8 cellular contexts compared by ENCODE assay signal in genomic region chr9:116737137-116737546, GRCh38. TPM values are rescaled to one million over a fixed set of nuclear protein-coding genes. Genes with fewer than 3 reads are reported as not detected.
DNase-seq lines count a peak whose midpoint lies in the region; ATAC-seq and TF ChIP-seq lines count a peak whose summit lies in the region.

No MANE protein-coding gene starts in this region.

- H3K27me3 ChIP-seq in CD4-positive, CD25-positive, alpha-beta regulatory T cell (ENCODE audit: control insufficient read depth, insufficient read depth, low read length), result no peaks in the 10 kb centered on the region
- peaks cover 7% of the 10 kb centered on the region; the same call in 1 of the 2 replicates for H3K27me3 ChIP-seq in OCI-LY3 (ENCODE audit: low read depth, low read length)
- H3K27me3 ChIP-seq in neural progenitor cell, result no peaks in the 10 kb centered on the region
- H3K27me3 ChIP-seq in tibial artery, result no peaks in the 10 kb centered on the region

- H4K20me1 ChIP-seq in OCI-LY3 (ENCODE audit: insufficient read depth, low read length), result no peaks in the 10 kb centered on the region
- no peaks in the 10 kb centered on the region for H4K20me1 ChIP-seq in neural progenitor cell (ENCODE audit: low read depth)

- TF ChIP-seq EP300 in Ishikawa (IDR thresholded peaks at IDR 0.05; ENCODE audit: borderline replicate concordance), result no peak; the same call in 1 of the 2 replicates

- intact Hi-C loops in tibial artery (cut with DNase I; ENCODE audit: low total_unique reads), result no loop called here

- H3K9ac ChIP-seq in OCI-LY3 (ENCODE audit: low read length), result no peak overlapping the region
- no peak overlapping the region for H3K9ac ChIP-seq in neural progenitor cell

- no peak overlapping the region for H2AFZ ChIP-seq in OCI-LY3 (ENCODE audit: low read depth, low read length)
- no peak overlapping the region for H2AFZ ChIP-seq in neural progenitor cell (replicated peaks)

- H3K4me2 ChIP-seq in OCI-LY3 (ENCODE audit: low read length) (peak overlapping the region; percentile 19), neural progenitor cell (no peak overlapping the region)

- ATAC-seq in CD4-positive, CD25-positive, alpha-beta regulatory T cell (ENCODE audit: low read depth in 2 of 2), result no peak
- peak; percentile 66 for ATAC-seq in GM19455 (IDR thresholded peaks at IDR 0.05; ENCODE audit: unreplicated experiment)

- H3F3A ChIP-seq in neural progenitor cell (ENCODE audit: low read depth), result no peaks in the 10 kb centered on the region

- no peaks in the 10 kb centered on the region for H3K9me3 ChIP-seq in CD4-positive, CD25-positive, alpha-beta regulatory T cell (ENCODE audit: control insufficient read depth in 2 of 2, low read length in 2 of 2)
- H3K9me3 ChIP-seq in OCI-LY3 (ENCODE audit: insufficient read depth, low read length) (no peaks in the 10 kb centered on the region), neural progenitor cell (ENCODE audit: low read depth) (no peaks in the 10 kb centered on the region), tibial artery (no peaks in the 10 kb centered on the region)

- no peak overlapping the region for H3K27ac Mint-ChIP-seq in CD4-positive, CD25-positive, alpha-beta regulatory T cell
- H3K27ac Mint-ChIP-seq in neural progenitor cell, result no peak overlapping the region

- H3K27me3 Mint-ChIP-seq in CD4-positive, CD25-positive, alpha-beta regulatory T cell, result peaks cover 2% of the 10 kb centered on the region
- H3K27me3 Mint-ChIP-seq in neural progenitor cell (ENCODE audit: insufficient read depth, low read depth), result peaks cover 5% of the 10 kb centered on the region

- no peaks in the 10 kb centered on the region for H3K9me3 Mint-ChIP-seq in CD4-positive, CD25-positive, alpha-beta regulatory T cell
- no peaks in the 10 kb centered on the region for H3K9me3 Mint-ChIP-seq in neural progenitor cell

- H3K36me3 Mint-ChIP-seq in CD4-positive, CD25-positive, alpha-beta regulatory T cell, result no peaks in the 10 kb centered on the region
- no peaks in the 10 kb centered on the region for H3K36me3 Mint-ChIP-seq in neural progenitor cell

- H3K36me3 ChIP-seq in CD4-positive, CD25-positive, alpha-beta regulatory T cell (ENCODE audit: control insufficient read depth, insufficient read depth, low read length), result no peaks in the 10 kb centered on the region
- H3K36me3 ChIP-seq in OCI-LY3 (replicated peaks; ENCODE audit: low read depth, low read length) (no peaks in the 10 kb centered on the region), neural progenitor cell (no peaks in the 10 kb centered on the region), tibial artery (no peaks in the 10 kb centered on the region)

- peak; percentile 94 for TF ChIP-seq RAD21 in Ishikawa (IDR thresholded peaks at IDR 0.05; ENCODE audit: low read depth)

- H3K4me1 ChIP-seq in CD4-positive, CD25-positive, alpha-beta regulatory T cell (ENCODE audit: control insufficient read depth, insufficient read depth, low read length, poor library complexity, severe bottlenecking), result no peaks in the 10 kb centered on the region
- H3K4me1 ChIP-seq in OCI-LY3 (ENCODE audit: low read length), result peaks cover 3% of the 10 kb centered on the region; the same call in 1 of the 2 replicates
- H3K4me1 ChIP-seq in neural progenitor cell, result no peaks in the 10 kb centered on the region
- H3K4me1 ChIP-seq in tibial artery, result peaks cover 0 to 5% (median 2%) of the 10 kb centered on the region in 4 donors

- H3K79me2 ChIP-seq in OCI-LY3 (ENCODE audit: low read length) (no peaks in the 10 kb centered on the region), neural progenitor cell (ENCODE audit: low read depth) (no peaks in the 10 kb centered on the region)

- no peak overlapping the region for H3K4me3 ChIP-seq in CD4-positive, CD25-positive, alpha-beta regulatory T cell (ENCODE audit: low read depth, low read length)
- H3K4me3 ChIP-seq in OCI-LY3 (ENCODE audit: low read length) (no peak overlapping the region), fibroblast of pulmonary artery (replicated peaks; ENCODE audit: low read depth, low read length) (no peak overlapping the region), neural progenitor cell (no peak overlapping the region), tibial artery (no peak overlapping the region)

- TF ChIP-seq CTCF in OCI-LY3 (IDR thresholded peaks at IDR 0.05; ENCODE audit: low read depth, low read length), result peak; percentile 89
- TF ChIP-seq CTCF in fibroblast of pulmonary artery (IDR thresholded peaks at IDR 0.05; ENCODE audit: low read length, missing control alignments), result peak; percentile 97
- TF ChIP-seq CTCF in neural progenitor cell (IDR thresholded peaks at IDR 0.05), result peak; percentile 92
- TF ChIP-seq CTCF in tibial artery (IDR thresholded peaks at IDR 0.05), result peak; percentile 60 to 80

- DNase-seq in CD4-positive, CD25-positive, alpha-beta regulatory T cell, result peak; percentile 13 to 54 (median 28)
- DNase-seq in activated T-cell treated with anti-CD3 and anti-CD28 coated beads for 4 hours (peak; percentile 6), fibroblast of pulmonary artery (ENCODE audit: low read depth) (peak; percentile 75), neural progenitor cell (ENCODE audit: low spot score) (peak; percentile 95), tibial artery (peak; percentile 65 to 77)

- peaks cover 0 to 6% (median 2%) of the 10 kb centered on the region in 4 donors for H3K4me1 Mint-ChIP-seq in CD4-positive, CD25-positive, alpha-beta regulatory T cell
- no peaks in the 10 kb centered on the region for H3K4me1 Mint-ChIP-seq in neural progenitor cell

- no peak overlapping the region for H3K4me3 Mint-ChIP-seq in CD4-positive, CD25-positive, alpha-beta regulatory T cell
- no peak overlapping the region for H3K4me3 Mint-ChIP-seq in neural progenitor cell

- H3K27ac ChIP-seq in CD4-positive, CD25-positive, alpha-beta regulatory T cell (ENCODE audit: insufficient read depth, low read length, poor library complexity, severe bottlenecking), result no peak overlapping the region
- H3K27ac ChIP-seq in OCI-LY3 (ENCODE audit: low read length) (no peak overlapping the region), neural progenitor cell (no peak overlapping the region), tibial artery (no peak overlapping the region)

TF ChIP-seq in Ishikawa, 13 proteins besides CTCF, POLR2A, EP300 and RAD21:
- TF ChIP-seq TAF1 (IDR thresholded peaks at IDR 0.05; ENCODE audit: low read depth) (no peak), USF1 (IDR thresholded peaks at IDR 0.05) (no peak), TCF12 (IDR thresholded peaks at IDR 0.05; ENCODE audit: low read depth) (no peak), CEBPB (IDR thresholded peaks at IDR 0.05) (no peak), ZBTB7A (IDR thresholded peaks at IDR 0.05; ENCODE audit: low read depth) (no peak)

RNA-seq across cellular contexts. Expression of gene TRIM32, which starts 50.0 kb away (rescaled TPM):
- 19.9 TPM for total RNA-seq in CD4-positive, CD25-positive, alpha-beta regulatory T cell
- 10 to 100 TPM; 24.1 to 37.5 (median 35.2) TPM for polyA plus RNA-seq in CD4-positive, CD25-positive, alpha-beta regulatory T cell
- 16.3 and 18.5 TPM in 2 replicates for total RNA-seq in neural progenitor cell (ENCODE audit: low replicate concordance)

Comparison
In these comparisons a context has a peak if more than half of its experiments do, and no peak if none do; other contexts are left out.
1. DNase-seq: peak in every context shown above with its lines; median percentile 95 in neural progenitor cell; 75 in fibroblast of pulmonary artery; 71 in tibial artery; 28 in CD4-positive, CD25-positive, alpha-beta regulatory T cell; 6 in activated T-cell treated with anti-CD3 and anti-CD28 coated beads for 4 hours.